15 cellular contexts compared by ENCODE assay signal in the genomic region with DNA sequence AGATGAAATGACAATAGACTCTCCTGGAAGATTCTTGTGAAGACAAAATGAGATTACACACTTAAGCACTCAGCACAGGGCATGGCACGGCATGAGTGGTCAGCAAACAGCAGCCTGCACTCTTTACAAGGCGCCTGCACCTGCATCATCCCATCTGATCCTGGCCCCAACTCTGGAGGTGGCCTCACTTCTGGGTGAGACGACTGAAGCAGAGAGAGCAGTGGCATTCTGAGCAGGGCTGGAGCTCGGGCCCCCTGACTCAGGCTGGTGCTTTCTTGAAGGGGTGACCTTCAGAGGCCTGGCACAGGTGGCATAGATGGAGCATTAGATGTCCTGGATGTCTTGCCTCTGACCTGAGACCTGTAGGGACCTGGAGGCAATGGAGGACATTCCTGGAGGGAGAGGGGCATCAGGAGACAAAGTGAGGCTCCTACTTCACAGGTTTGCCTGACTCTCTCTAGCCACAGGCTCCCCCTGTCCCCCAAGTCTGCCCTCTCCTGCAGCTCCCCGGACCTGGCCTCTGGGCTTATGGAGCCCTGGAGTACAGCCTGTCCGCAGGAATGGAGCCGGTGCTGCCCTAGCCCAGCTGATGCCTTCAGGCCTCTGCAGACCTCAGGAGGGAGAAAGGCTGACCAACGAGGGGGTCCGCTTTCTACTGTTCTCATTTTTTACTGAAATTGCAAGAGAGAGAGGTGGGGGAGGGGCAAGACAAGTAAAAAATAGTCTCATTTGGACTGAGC.
DNase-seq lines count a peak whose midpoint lies in the region; ATAC-seq and TF ChIP-seq lines count a peak whose summit lies in the region.
"Had no signal": no experiment of that assay in that cellular context is flagged by ENCODE, and none has a peak within 500 bp of the region (broad histone marks: within the 10 kb centered on the region; RNA-seq: fewer than 3 reads in every experiment).

No MANE protein-coding gene starts in this region.

- no peaks in the 10 kb centered on the region for H3K27me3 ChIP-seq in adrenal gland
- peaks cover 0 to 33% of the 10 kb centered on the region in 2 donors for H3K27me3 ChIP-seq in tibial artery
- peaks cover 0 to 5% of the 10 kb centered on the region in 2 donors for H3K27me3 ChIP-seq in tibial nerve

- CTCF ChIA-PET in OCI-LY7 (lab: Charles Lee; ENCODE audit: unreplicated experiment) = no interaction called here

- no peak overlapping the region for H3K4me2 ChIP-seq in OCI-LY7 (ENCODE audit: low read length)

- DNase-seq in activated effector memory CD4-positive, alpha-beta T cell treated with anti-CD3 and anti-CD28 coated beads, Interleukin-2, amount 50 U/mL, for 16 hours = peak; percentile 34
- DNase-seq in activated effector memory CD4-positive, alpha-beta T cell treated with Interleukin-2 at 50 U/mL for 16 hours = no peak
- peak in 6 of 7 donors; percentile 2 to 27 (median 9) for DNase-seq in adrenal gland
- peak; percentile 60 for DNase-seq in mesenteric fat pad (ENCODE audit: low spot score)
- peak; percentile 4 to 24 for DNase-seq in tibial artery
- DNase-seq in tibial nerve (ENCODE audit: low spot score in 2 of 2) = no peak
- no peak for DNase-seq in OCI-LY7 (ENCODE audit: low spot score)
- DNase-seq: CD4-positive, alpha-beta memory T cell; GOT3; KG1; NCI-H1105 treated with DMSO at 0.1 percent for 48 hours; NCI-H1694 treated with DMSO at 0.1 percent for 48 hours; NK-92 treated with Interleukin-12 subunit alpha and Interleukin-12 subunit beta, amount 100 ng/mL, for 24 hours; SHP77 had no signal

- H3K9me3 ChIP-seq in adrenal gland (replicated peaks in 1 of 3) (no peaks in the 10 kb centered on the region), tibial artery (no peaks in the 10 kb centered on the region), tibial nerve (no peaks in the 10 kb centered on the region), OCI-LY7 (ENCODE audit: low read length) (no peaks in the 10 kb centered on the region)

- 80 to 92% (median 84%) methylated on average over 7 to 9 of the region's 9 CpGs for WGBS in adrenal gland, 4 donors
- 64 to 83% methylated on average over 9 of the region's 9 CpGs for WGBS in tibial nerve, 2 donors

- no peaks in the 10 kb centered on the region for H3K79me2 ChIP-seq in OCI-LY7 (ENCODE audit: insufficient read depth, low read depth, low read length)

- H2AFZ ChIP-seq in OCI-LY7 (ENCODE audit: low read length) = no peak overlapping the region

- intact Hi-C loops in adrenal gland (cut with DNase I) = loop anchor here (10.0 kb wide), 3 partner anchors 176 to 626 kb away; a partner anchor contains a TSS
- intact Hi-C loops in tibial artery (cut with DNase I; ENCODE audit: low total_unique reads) = loop anchor here (10.0 kb wide), 2 partner anchors 236 to 626 kb away; a partner anchor contains a TSS
- intact Hi-C loops in OCI-LY7 (cut with micrococcal nuclease; ENCODE audit: unreplicated experiment) = loop anchor here (10.0 kb wide), 1 partner anchor 616 kb away; no protein-coding TSS in a partner anchor

- no peaks in the 10 kb centered on the region for H3K9me2 ChIP-seq in OCI-LY7 (ENCODE audit: insufficient read depth, low read length)

- BruUV-seq in OCI-LY7 (replicated peaks; lab: Mats Ljungman, UMichigan) = no TSS peak

- no peaks in the 10 kb centered on the region for H4K20me1 ChIP-seq in OCI-LY7 (ENCODE audit: insufficient read depth, low read length)

- TF ChIP-seq POLR2A in adrenal gland (IDR thresholded peaks at IDR 0.05) (no peak), tibial nerve (IDR thresholded peaks at IDR 0.05) (no peak)

- H3K4me1 ChIP-seq in adrenal gland (replicated peaks in 1 of 2) (no peaks in the 10 kb centered on the region), tibial artery (no peaks in the 10 kb centered on the region), tibial nerve (no peaks in the 10 kb centered on the region), OCI-LY7 (ENCODE audit: insufficient read depth, low read length, poor library complexity, severe bottlenecking) (no peaks in the 10 kb centered on the region)

- TF ChIP-seq CTCF in adrenal gland (IDR thresholded peaks at IDR 0.05) = no peak
- TF ChIP-seq CTCF in tibial artery (IDR thresholded peaks at IDR 0.05) = no peak
- TF ChIP-seq CTCF in tibial nerve (IDR thresholded peaks at IDR 0.05) = no peak
- no peak for TF ChIP-seq CTCF in OCI-LY7 (conservative IDR thresholded peaks at IDR 0.05; ENCODE audit: low read length)

- no peak for TF ChIP-seq EP300 in tibial nerve (IDR thresholded peaks at IDR 0.05)

- H3K27ac ChIP-seq in adrenal gland = no peak overlapping the region
- H3K27ac ChIP-seq in tibial artery = no peak overlapping the region
- no peak overlapping the region for H3K27ac ChIP-seq in tibial nerve
- H3K27ac ChIP-seq in OCI-LY7 (ENCODE audit: low read depth, low read length, poor library complexity, severe bottlenecking) = no peak overlapping the region

- no peak overlapping the region for H3K4me3 ChIP-seq in adrenal gland
- no peak overlapping the region for H3K4me3 ChIP-seq in tibial artery
- H3K4me3 ChIP-seq in tibial nerve = no peak overlapping the region
- H3K4me3 ChIP-seq in OCI-LY7 (ENCODE audit: low read depth, low read length, poor library complexity, severe bottlenecking) = no peak overlapping the region

- ATAC-seq in GM18909 (IDR thresholded peaks at IDR 0.05; ENCODE audit: poor library complexity, unreplicated experiment) = no peak

- POLR2A ChIA-PET in OCI-LY7 (lab: Charles Lee) = interaction anchor here (0.9 kb wide), 1 partner anchor 81 kb away, joined by 3 read pairs; no protein-coding TSS in a partner anchor

- no peaks in the 10 kb centered on the region for H3K36me3 ChIP-seq in adrenal gland (replicated peaks in 1 of 2)
- no peaks in the 10 kb centered on the region for H3K36me3 ChIP-seq in tibial artery
- no peaks in the 10 kb centered on the region for H3K36me3 ChIP-seq in tibial nerve
- H3K36me3 ChIP-seq in OCI-LY7 (ENCODE audit: insufficient read depth, low read length) = no peaks in the 10 kb centered on the region

Comparison
In these comparisons a context has a peak if more than half of its experiments do, and no peak if none do; other contexts are left out.
1. DNase-seq: peak in activated effector memory CD4-positive, alpha-beta T cell treated with anti-CD3 and anti-CD28 coated beads, Interleukin-2, amount 50 U/mL, for 16 hours (single experiment), adrenal gland (6 of 7), mesenteric fat pad (single experiment) and tibial artery (2 of 2); none in activated effector memory CD4-positive, alpha-beta T cell treated with Interleukin-2 at 50 U/mL for 16 hours (single experiment), tibial nerve (0 of 2) and OCI-LY7 (single experiment).